In the genomic region with DNA sequence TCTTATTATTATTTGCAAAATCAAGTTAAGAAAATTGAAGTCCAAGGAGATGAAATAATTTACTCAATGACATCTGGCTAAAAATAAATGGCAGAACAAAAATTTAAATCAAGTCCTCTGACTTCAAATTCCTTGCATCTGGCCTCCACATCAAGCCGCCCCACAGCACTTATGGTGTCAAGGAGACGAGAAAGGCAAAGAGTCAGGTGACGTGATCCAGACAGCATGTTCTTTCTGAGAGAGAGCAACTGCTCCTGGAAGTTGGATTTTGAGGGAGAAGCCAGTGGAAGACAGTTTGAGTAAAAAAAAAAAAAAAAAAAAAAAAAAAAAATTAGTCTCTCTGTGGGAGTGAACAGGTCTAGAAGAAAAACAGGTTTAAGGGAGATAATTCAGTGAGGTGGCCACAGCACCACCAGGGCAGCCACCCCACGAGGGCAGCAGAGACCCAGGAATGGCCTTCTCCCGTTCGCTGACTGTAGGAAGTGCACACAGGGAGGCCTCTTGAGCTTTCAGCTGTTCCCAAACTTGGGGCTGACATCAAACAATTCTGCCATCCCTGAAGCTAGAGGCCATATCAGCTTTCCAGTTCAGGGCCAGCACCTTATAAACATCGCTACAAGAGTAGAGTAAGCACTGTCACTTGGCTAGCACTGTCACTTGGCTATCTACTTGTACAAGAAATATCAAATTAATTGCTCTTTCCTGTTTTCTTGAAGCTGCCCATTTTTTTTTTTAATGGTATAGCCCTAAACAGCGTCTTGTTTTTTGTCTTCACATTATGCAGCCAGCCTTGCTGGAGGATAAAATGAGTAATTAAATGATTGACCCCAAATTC, we compare ENCODE assay signal across 8 cellular contexts. TPM values are rescaled to one million over a fixed set of nuclear protein-coding genes. Genes with fewer than 3 reads are reported as not detected.
DNase-seq lines count a peak whose midpoint lies in the region; ATAC-seq and TF ChIP-seq lines count a peak whose summit lies in the region.

No MANE protein-coding gene starts in this region.

- CTCF ChIA-PET in activated CD8-positive, alpha-beta memory T cell treated with anti-CD3 and anti-CD28 coated beads, Interleukin-2, amount 10 ng/mL, durations not matched to agents 7 days and 5 days (lab: Charles Lee): interaction anchor here (0.6 to 4.1 kb wide), 18 partner anchors 7 to 290 kb away, joined by 3 to 39 read pairs (median 4); no protein-coding TSS in a partner anchor

- DNase-seq in COLO668 (lab: John Stamatoyannopoulos, UW; ENCODE audit: unreplicated experiment): peak; percentile 47
- DNase-seq in HFF-Myc (ENCODE audit: extremely low read depth, low read depth): peak; percentile 39
- peak; percentile 43 for DNase-seq in NCI-H748 (lab: John Stamatoyannopoulos, UW; ENCODE audit: unreplicated experiment)
- peak; percentile 73 for DNase-seq in activated CD8-positive, alpha-beta memory T cell treated with anti-CD3 and anti-CD28 coated beads, Interleukin-2, amount 10 ng/mL, durations not matched to agents 7 days and 5 days
- DNase-seq in epidermal melanocyte (ENCODE audit: insufficient read length, low spot score): peak; percentile 63
- DNase-seq in midbrain (lab: John Stamatoyannopoulos, UW): peak; percentile 86
- peak in 1 of 2 donors; percentile 18 for DNase-seq in stimulated activated effector memory CD8-positive, alpha-beta T cell treated with anti-CD3 and anti-CD28 coated beads, Interleukin-12 subunit alpha, Interleukin-12 subunit beta, amount 100 ng/mL, for 72 hours (ENCODE audit: low spot score in 2 of 2)

- peak; percentile 74 for TF ChIP-seq CTCF in HFF-Myc (IDR thresholded peaks at IDR 0.05; ENCODE audit: low read depth, low read length, missing control alignments)

- H3K9me3 Mint-ChIP-seq in activated CD8-positive, alpha-beta memory T cell treated with anti-CD3 and anti-CD28 coated beads, Interleukin-2, amount 10 ng/mL, durations not matched to agents 7 days and 5 days (ENCODE audit: low read depth): no peaks in the 10 kb centered on the region
- H3K9me3 Mint-ChIP-seq in stimulated activated effector memory CD8-positive, alpha-beta T cell treated with anti-CD3 and anti-CD28 coated beads, Interleukin-12 subunit alpha, Interleukin-12 subunit beta, amount 100 ng/mL, for 72 hours: no peaks in the 10 kb centered on the region

- ATAC-seq in activated CD8-positive, alpha-beta memory T cell treated with anti-CD3 and anti-CD28 coated beads, Interleukin-2, amount 10 ng/mL, durations not matched to agents 7 days and 5 days: peak; percentile 74
- peak; percentile 84 for ATAC-seq in stimulated activated effector memory CD8-positive, alpha-beta T cell treated with anti-CD3 and anti-CD28 coated beads, Interleukin-12 subunit alpha, Interleukin-12 subunit beta, amount 100 ng/mL, for 72 hours
- no peak for ATAC-seq in GM21526 (IDR thresholded peaks at IDR 0.05; ENCODE audit: low FRiP score, unreplicated experiment)

- peaks cover 35% of the 10 kb centered on the region for H3K27me3 Mint-ChIP-seq in activated CD8-positive, alpha-beta memory T cell treated with anti-CD3 and anti-CD28 coated beads, Interleukin-2, amount 10 ng/mL, durations not matched to agents 7 days and 5 days

- H3K4me3 Mint-ChIP-seq in activated CD8-positive, alpha-beta memory T cell treated with anti-CD3 and anti-CD28 coated beads, Interleukin-2, amount 10 ng/mL, durations not matched to agents 7 days and 5 days: no peak overlapping the region
- no peak overlapping the region for H3K4me3 Mint-ChIP-seq in stimulated activated effector memory CD8-positive, alpha-beta T cell treated with anti-CD3 and anti-CD28 coated beads, Interleukin-12 subunit alpha, Interleukin-12 subunit beta, amount 100 ng/mL, for 72 hours

- no peak overlapping the region for H3K27ac Mint-ChIP-seq in activated CD8-positive, alpha-beta memory T cell treated with anti-CD3 and anti-CD28 coated beads, Interleukin-2, amount 10 ng/mL, durations not matched to agents 7 days and 5 days
- no peak overlapping the region for H3K27ac Mint-ChIP-seq in stimulated activated effector memory CD8-positive, alpha-beta T cell treated with anti-CD3 and anti-CD28 coated beads, Interleukin-12 subunit alpha, Interleukin-12 subunit beta, amount 100 ng/mL, for 72 hours

- peaks cover 5% of the 10 kb centered on the region for H3K36me3 Mint-ChIP-seq in activated CD8-positive, alpha-beta memory T cell treated with anti-CD3 and anti-CD28 coated beads, Interleukin-2, amount 10 ng/mL, durations not matched to agents 7 days and 5 days
- peaks cover 8% of the 10 kb centered on the region for H3K36me3 Mint-ChIP-seq in stimulated activated effector memory CD8-positive, alpha-beta T cell treated with anti-CD3 and anti-CD28 coated beads, Interleukin-12 subunit alpha, Interleukin-12 subunit beta, amount 100 ng/mL, for 72 hours

- no peak overlapping the region for H3K4me3 ChIP-seq in HFF-Myc (replicated peaks; ENCODE audit: low read depth, low read length)

- H3K4me1 Mint-ChIP-seq in activated CD8-positive, alpha-beta memory T cell treated with anti-CD3 and anti-CD28 coated beads, Interleukin-2, amount 10 ng/mL, durations not matched to agents 7 days and 5 days: peaks cover 21% of the 10 kb centered on the region
- peaks cover 29% of the 10 kb centered on the region for H3K4me1 Mint-ChIP-seq in stimulated activated effector memory CD8-positive, alpha-beta T cell treated with anti-CD3 and anti-CD28 coated beads, Interleukin-12 subunit alpha, Interleukin-12 subunit beta, amount 100 ng/mL, for 72 hours

RNA-seq across cellular contexts. Expression of gene C1orf162, which starts 7.8 kb away (rescaled TPM):
- total RNA-seq in activated CD8-positive, alpha-beta memory T cell treated with anti-CD3 and anti-CD28 coated beads, Interleukin-2, amount 10 ng/mL, durations not matched to agents 7 days and 5 days: 1 to 10 TPM in 1 of 2 experiments, under 1 TPM in 1; 0.87 to 4.6 TPM

RNA-seq across cellular contexts. Expression of gene ADORA3, which starts 21.8 kb away (rescaled TPM):
- total RNA-seq in activated CD8-positive, alpha-beta memory T cell treated with anti-CD3 and anti-CD28 coated beads, Interleukin-2, amount 10 ng/mL, durations not matched to agents 7 days and 5 days: not detected

RNA-seq across cellular contexts. Expression of gene TMIGD3, which starts 21.8 kb away (rescaled TPM):
- under 1 TPM in 1 of 2 experiments, not detected in 1; 0.23 TPM for total RNA-seq in activated CD8-positive, alpha-beta memory T cell treated with anti-CD3 and anti-CD28 coated beads, Interleukin-2, amount 10 ng/mL, durations not matched to agents 7 days and 5 days

RNA-seq across cellular contexts. Expression of gene ATP5PB, which starts 32.3 kb away (rescaled TPM):
- total RNA-seq in activated CD8-positive, alpha-beta memory T cell treated with anti-CD3 and anti-CD28 coated beads, Interleukin-2, amount 10 ng/mL, durations not matched to agents 7 days and 5 days: 100 to 1,000 TPM; 215 to 266 TPM

RNA-seq across cellular contexts. Expression of gene WDR77, which starts 32.5 kb away (rescaled TPM):
- total RNA-seq in activated CD8-positive, alpha-beta memory T cell treated with anti-CD3 and anti-CD28 coated beads, Interleukin-2, amount 10 ng/mL, durations not matched to agents 7 days and 5 days: 10 to 100 TPM; 29.6 to 37.5 TPM
